Comparison of ENCODE assay signal across 8 cellular contexts in the genomic region with DNA sequence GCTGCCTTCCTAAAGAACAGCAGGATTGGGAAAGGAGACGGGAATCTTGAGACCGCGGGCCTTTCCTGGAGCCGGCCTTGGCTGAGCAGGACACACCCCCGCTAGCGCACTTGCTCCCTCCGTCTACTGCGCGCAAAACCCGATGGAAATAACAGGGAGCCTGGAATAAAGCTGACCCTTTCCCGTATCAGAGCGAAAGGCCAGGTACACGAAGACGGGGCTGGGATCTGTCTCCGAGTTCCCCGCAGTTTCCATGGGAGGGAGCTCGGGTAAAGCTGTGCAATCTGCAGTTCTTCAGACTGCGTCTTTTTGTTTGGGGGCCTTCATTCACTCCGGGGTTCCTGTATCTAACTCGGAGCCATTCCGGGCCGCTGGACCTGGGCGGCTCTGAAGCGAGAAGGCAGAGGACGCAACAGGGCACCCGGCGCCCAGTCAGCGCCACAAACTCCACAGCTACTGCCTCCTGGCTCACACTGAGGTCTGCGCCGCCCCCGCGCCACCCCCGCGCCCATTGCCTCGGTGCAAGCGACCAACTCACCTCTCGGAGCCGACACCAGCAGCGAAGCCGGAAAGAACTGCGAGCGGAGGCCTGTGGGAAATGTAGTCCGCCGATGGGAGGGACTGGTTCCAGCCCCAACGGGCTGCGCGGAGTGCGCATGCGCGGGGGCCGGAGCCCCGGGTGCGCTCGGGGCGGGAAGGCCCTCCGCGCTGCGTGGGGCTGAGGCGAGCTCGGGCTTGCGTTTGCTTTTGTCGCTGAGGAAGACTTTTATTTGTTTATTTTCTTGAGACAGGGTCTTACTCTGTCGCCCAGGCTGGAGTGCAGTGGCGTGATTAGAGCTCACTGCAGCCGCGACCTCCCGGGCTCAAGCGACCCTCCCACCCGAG. TPM values are rescaled to one million over a fixed set of nuclear protein-coding genes. Genes with fewer than 3 reads are reported as not detected.
A peak's percentile ranks its signal among the peaks of the same experiment; 100 is the strongest.
DNase-seq lines count a peak whose midpoint lies in the region; ATAC-seq and TF ChIP-seq lines count a peak whose summit lies in the region.

TSS of gene ZFP14 (minus strand) at position 577 of the 885 bp plus-strand sequence. CDS start 11,309 bp downstream, outside the sequence.

- 2 to 6% (median 3%) methylated on average over 48 to 69 of the region's 69 CpGs for WGBS in heart left ventricle, 4 donors
- no CpG with 5 or more reads among the region's 69 CpGs for WGBS in trophoblast cell (ENCODE audit: extremely low coverage, insufficient coverage, insufficient read length)
- WGBS in transverse colon (ENCODE audit: low coverage in 1 of 2), 2 donors = 8% methylated on average over 41 of the region's 69 CpGs; no CpG with 5 or more reads in 1 of the 2 donors

- no peak for TF ChIP-seq EP300 in transverse colon (IDR thresholded peaks at IDR 0.05; ENCODE audit: low read depth)

- no peak within 1 kb of the TSS for H2AK5ac ChIP-seq in trophoblast cell (ENCODE audit: low read length)

- TF ChIP-seq CTCF in GM12865 (IDR thresholded peaks at IDR 0.05; ENCODE audit: insufficient read depth, low read depth, low read length, missing control alignments) (peak; percentile 36), SU-DHL-6 (IDR thresholded peaks at IDR 0.05; ENCODE audit: insufficient read depth, low read length, poor library complexity, severe bottlenecking) (peak; percentile 18), heart left ventricle (IDR thresholded peaks at IDR 0.05) (peak in 6 of 12 donors; percentile 12 to 41 (median 20)), transverse colon (IDR thresholded peaks at IDR 0.05) (peak in 1 of 5 experiments; percentile 18)

- H3K27ac ChIP-seq in SU-DHL-6 (ENCODE audit: low read depth, low read length) = peak within 1 kb of the TSS; percentile 37; the same call in 1 of the 2 replicates
- peak within 1 kb of the TSS; percentile 62 to 93 (median 86) for H3K27ac ChIP-seq in heart left ventricle
- H3K27ac ChIP-seq in trophoblast cell (ENCODE audit: low read depth, low read length) = peak within 1 kb of the TSS; percentile 58
- H3K27ac ChIP-seq in transverse colon = peak within 1 kb of the TSS; percentile 87 to 93 (median 90)

- no peaks in the 10 kb centered on the region for H3K9me2 ChIP-seq in SU-DHL-6 (replicated peaks; ENCODE audit: insufficient read depth, low read length)

- H2BK12ac ChIP-seq in trophoblast cell (ENCODE audit: low read length) = no peak within 1 kb of the TSS

- no peaks in the 10 kb centered on the region; the same call in 1 of the 2 replicates for H3F3A ChIP-seq in SU-DHL-6 (ENCODE audit: insufficient read depth)

- TF ChIP-seq POLR2A in heart left ventricle (IDR thresholded peaks at IDR 0.05) (peak in 1 of 2 donors; percentile 93), transverse colon (IDR thresholded peaks at IDR 0.05) (peak; percentile 74)

- peak within 1 kb of the TSS; percentile 71 for H4K91ac ChIP-seq in trophoblast cell (ENCODE audit: low read depth, low read length)

- ATAC-seq in HG02623 (IDR thresholded peaks at IDR 0.05; ENCODE audit: unreplicated experiment) = peak; percentile 95
- ATAC-seq in heart left ventricle = peak; percentile 96 to 99 (median 99)

- intact Hi-C loops in heart left ventricle (cut with DNase I) = loop anchor here in 6 of 10 donors (2.0 to 10.0 kb wide), 6 partner anchors 38 to 110 kb away; partner anchors contain the start of genes ZNF566 (in 3 of the 6) and ZFP82 (in 2 of the 6)
- intact Hi-C loops in transverse colon (cut with DNase I; ENCODE audit: low total_unique reads) = no loop called here

- peak; percentile 97 for DNase-seq in GM12865 (ENCODE audit: low read depth)
- DNase-seq in NCI-H1105 treated with DMSO at 0.1 percent for 48 hours (lab: John Stamatoyannopoulos, UW) = peak; percentile 94
- peak; percentile 98 for DNase-seq in adipocyte (ENCODE audit: low read depth)
- peak; percentile 94 to 97 (median 96) for DNase-seq in heart left ventricle
- DNase-seq in trophoblast cell = peak; percentile 96 to 98
- DNase-seq in transverse colon = peak; percentile 95

- H3K4me3 ChIP-seq in GM12865 (ENCODE audit: low read depth, low read length) (peak within 1 kb of the TSS; percentile 83), SU-DHL-6 (ENCODE audit: insufficient read depth, low read length, poor library complexity, severe bottlenecking) (peak within 1 kb of the TSS; percentile 78), adipocyte (ENCODE audit: low read length) (peak within 1 kb of the TSS; percentile 99), heart left ventricle (peak within 1 kb of the TSS; percentile 32 to 98 (median 88)), trophoblast cell (ENCODE audit: low read depth, low read length) (peak within 1 kb of the TSS; percentile 89), transverse colon (peak within 1 kb of the TSS; percentile 46 to 90 (median 68))

- H3K36me3 ChIP-seq in SU-DHL-6 (ENCODE audit: low read length) (no peaks in the 10 kb centered on the region), adipocyte (ENCODE audit: control insufficient read depth, insufficient read depth, low read length, severe bottlenecking) (no peaks in the 10 kb centered on the region), heart left ventricle (no peaks in the 10 kb centered on the region), trophoblast cell (ENCODE audit: control insufficient read depth in 1 of 2, insufficient read depth in 2 of 2, low read length in 2 of 2) (no peaks in the 10 kb centered on the region), transverse colon (no peaks in the 10 kb centered on the region)

- H3K14ac ChIP-seq in trophoblast cell (ENCODE audit: low read length) = peak within 1 kb of the TSS; percentile 85

- H3K9ac ChIP-seq in SU-DHL-6 (ENCODE audit: low read length) (peak within 1 kb of the TSS; percentile 74), adipocyte (ENCODE audit: low read length) (peak within 1 kb of the TSS; percentile 91), trophoblast cell (ENCODE audit: low read length) (peak within 1 kb of the TSS; percentile 72)

- peak within 1 kb of the TSS; percentile 89 for H3K18ac ChIP-seq in trophoblast cell (ENCODE audit: low read length)

- H3K79me2 ChIP-seq in SU-DHL-6 (ENCODE audit: insufficient read depth, low read length) (peaks cover 11% of the 10 kb centered on the region; the same call in 1 of the 2 replicates), trophoblast cell (ENCODE audit: control insufficient read depth, insufficient read depth, low read length, poor library complexity) (peaks cover 2% of the 10 kb centered on the region)

- peak within 1 kb of the TSS; percentile 90 for H4K8ac ChIP-seq in trophoblast cell (ENCODE audit: low read depth, low read length)

- no peak within 1 kb of the TSS for H3K23ac ChIP-seq in trophoblast cell (ENCODE audit: low read length)

- H4K12ac ChIP-seq in trophoblast cell (ENCODE audit: low read depth, low read length) = peak within 1 kb of the TSS; percentile 84

- no peaks in the 10 kb centered on the region for H3K9me3 ChIP-seq in SU-DHL-6 (ENCODE audit: insufficient read depth, low read length)
- H3K9me3 ChIP-seq in adipocyte (ENCODE audit: control insufficient read depth, low read length) = no peaks in the 10 kb centered on the region
- peaks cover 0 to 5% (median 0%) of the 10 kb centered on the region in 12 donors for H3K9me3 ChIP-seq in heart left ventricle
- peaks cover 3% of the 10 kb centered on the region for H3K9me3 ChIP-seq in trophoblast cell (ENCODE audit: insufficient read depth, low read depth, low read length)
- no peaks in the 10 kb centered on the region for H3K9me3 ChIP-seq in transverse colon

- H3K4me2 ChIP-seq in SU-DHL-6 (ENCODE audit: low read depth, low read length, poor library complexity, severe bottlenecking) (peak within 1 kb of the TSS; percentile 92), trophoblast cell (ENCODE audit: low read length) (peak within 1 kb of the TSS; percentile 60)

- peaks cover 7% of the 10 kb centered on the region for H3K79me1 ChIP-seq in trophoblast cell (ENCODE audit: low read length)

- peak within 1 kb of the TSS; percentile 70 for H2BK120ac ChIP-seq in trophoblast cell (ENCODE audit: insufficient read depth, low read length, poor library complexity)

- peak within 1 kb of the TSS; percentile 64 for H2BK5ac ChIP-seq in trophoblast cell (ENCODE audit: low read depth, low read length, poor library complexity)

- peaks cover 12% of the 10 kb centered on the region for H3K4me1 ChIP-seq in adipocyte (ENCODE audit: control insufficient read depth, insufficient read depth, low read length)
- peaks cover 0 to 20% (median 11%) of the 10 kb centered on the region in 12 donors for H3K4me1 ChIP-seq in heart left ventricle
- H3K4me1 ChIP-seq in trophoblast cell (ENCODE audit: control insufficient read depth in 1 of 2, insufficient read depth in 2 of 2, low read length in 2 of 2) = no peaks in the 10 kb centered on the region
- peaks cover 8 to 13% (median 10%) of the 10 kb centered on the region in 4 donors for H3K4me1 ChIP-seq in transverse colon

- H3K27me3 ChIP-seq in SU-DHL-6 (ENCODE audit: low read length) (no peaks in the 10 kb centered on the region), adipocyte (replicated peaks; ENCODE audit: control insufficient read depth, insufficient read depth, low read length) (no peaks in the 10 kb centered on the region), heart left ventricle (no peaks in the 10 kb centered on the region), trophoblast cell (ENCODE audit: insufficient read depth, low read length) (no peaks in the 10 kb centered on the region), transverse colon (no peaks in the 10 kb centered on the region)

- H3K4ac ChIP-seq in trophoblast cell (ENCODE audit: low read depth, low read length) = peak within 1 kb of the TSS; percentile 52

- H4K20me1 ChIP-seq in SU-DHL-6 (ENCODE audit: low read depth, low read length) = no peaks in the 10 kb centered on the region

- in situ Hi-C loops in transverse colon (cut with MboI; ENCODE audit: low pct_ligation_motif_present in 1 of 4, low pct_unique_long_range_greater_than_20kb in 1 of 4, low sequenced_read_pairs in 3 of 4) = no loop called here

- H2AFZ ChIP-seq in SU-DHL-6 (ENCODE audit: low read depth, low read length, severe bottlenecking) (peak within 1 kb of the TSS; percentile 96), trophoblast cell (ENCODE audit: insufficient read depth, low read length, poor library complexity) (peak within 1 kb of the TSS; percentile 91)

RNA-seq across cellular contexts. Expression of gene ZFP14, which starts in this region (rescaled TPM):
- 1 to 10 TPM; 1.3 to 5.1 (median 2.2) TPM for total RNA-seq in heart left ventricle
- polyA plus RNA-seq in heart left ventricle = 1 to 10 TPM in 1 of 2 donors, under 1 TPM in 1; 0.79 to 1.8 TPM
- polyA plus RNA-seq in trophoblast cell (2013) = 2.2 TPM in 2 replicates
- 10 to 100 TPM in 1 of 4 donors, 1 to 10 TPM in 3; 2.2 to 10.3 (median 6.3) TPM for total RNA-seq in transverse colon

Comparison
In these comparisons a context has a peak if more than half of its experiments do, and no peak if none do; other contexts are left out.
1. Peak in every context shown above with its lines: DNase-seq, ATAC-seq, H3K4me3 ChIP-seq and H3K27ac ChIP-seq.
2. H3K27ac ChIP-seq: peak in every context shown above with its lines; median percentile 90 in transverse colon; 86 in heart left ventricle; 58 in trophoblast cell; 37 in SU-DHL-6.